In the genomic region with DNA sequence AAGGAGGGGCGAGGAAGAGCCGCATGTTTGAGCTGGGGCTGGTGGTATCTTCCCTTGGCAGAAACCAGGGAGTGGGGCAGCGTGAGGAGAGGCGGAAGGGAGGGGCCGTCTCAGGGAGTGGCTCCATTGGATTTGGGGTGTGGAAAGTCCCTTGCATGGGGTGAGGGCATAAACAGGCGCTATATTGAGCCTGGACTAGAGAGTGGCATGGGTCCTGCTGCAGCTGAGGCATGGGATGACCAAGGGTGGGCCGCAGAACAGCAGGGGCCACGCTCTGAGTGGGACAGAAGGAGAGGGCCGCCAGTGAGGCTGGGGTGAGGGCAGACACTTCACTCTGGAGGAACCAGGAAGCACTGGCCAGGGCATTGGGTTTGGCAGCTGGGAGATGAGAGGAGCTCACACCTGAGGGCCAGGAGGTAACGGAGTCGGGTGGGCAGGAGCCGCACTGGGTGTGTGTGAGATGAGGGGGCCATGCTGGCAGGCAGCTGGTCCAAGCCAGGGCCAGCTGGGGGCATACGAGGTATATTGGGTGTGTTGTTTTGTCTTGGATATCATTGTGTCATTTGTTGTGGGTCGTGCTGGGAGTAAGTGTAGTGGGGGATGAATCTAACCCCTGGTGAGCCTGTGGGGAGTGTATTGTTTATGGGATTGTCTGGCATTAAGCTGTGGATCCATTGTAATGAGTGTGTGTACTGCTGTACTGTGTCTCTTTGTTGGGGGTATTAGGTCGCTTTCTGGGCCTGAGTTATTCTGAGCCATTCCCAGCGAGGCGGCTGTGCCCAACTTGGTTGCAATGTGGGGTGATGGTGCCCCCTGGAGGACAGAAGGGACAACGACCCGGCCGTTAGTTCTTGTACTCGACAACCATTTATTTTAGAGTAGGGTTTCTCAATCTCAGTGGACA, we compare ENCODE assay signal across 7 cellular contexts. TPM values are rescaled to one million over a fixed set of nuclear protein-coding genes. Genes with fewer than 3 reads are reported as not detected.
DNase-seq lines count a peak whose midpoint lies in the region; TF ChIP-seq lines count a peak whose summit lies in the region.
"Not testable (repeated sequence)": the region's sequence is repeated elsewhere in the genome, so short reads cannot be mapped to it uniquely, and the experiment has no call there.

No MANE protein-coding gene starts in this region.

- H3K4me3 ChIP-seq in SJSA1; effector memory CD4-positive, alpha-beta T cell (ENCODE audit: insufficient read depth, low read depth, low read length, poor library complexity, severe bottlenecking); liver (ENCODE audit: low read depth in 1 of 3, low read length in 3 of 3): not testable (repeated sequence)

- peaks cover 37% of the 10 kb centered on the region for H3K36me3 ChIP-seq in SJSA1
- H3K36me3 ChIP-seq in effector memory CD4-positive, alpha-beta T cell (ENCODE audit: control insufficient read depth, insufficient read depth, low read length); liver (ENCODE audit: control insufficient read depth in 4 of 4, insufficient read depth in 3 of 4, low read depth in 1 of 4, low read length in 3 of 4): not testable (repeated sequence)

- not testable (repeated sequence) for H3K9ac ChIP-seq in liver (ENCODE audit: low read depth in 1 of 2, low read length in 2 of 2)

- H3K27ac ChIP-seq in SJSA1; effector memory CD4-positive, alpha-beta T cell (ENCODE audit: insufficient read depth, low read length, poor library complexity, severe bottlenecking); liver (ENCODE audit: low read depth in 1 of 2, low read length in 2 of 2): not testable (repeated sequence)

- not testable (repeated sequence) for H3K9me3 ChIP-seq in SJSA1 (replicated peaks); effector memory CD4-positive, alpha-beta T cell (ENCODE audit: control insufficient read depth, low read length); liver (ENCODE audit: control insufficient read depth in 4 of 4, low read length in 3 of 4)

- H3K27me3 ChIP-seq in SJSA1 (replicated peaks); effector memory CD4-positive, alpha-beta T cell (replicated peaks; ENCODE audit: control insufficient read depth, insufficient read depth, low read length, poor library complexity, severe bottlenecking); liver (ENCODE audit: control insufficient read depth in 4 of 4, insufficient read depth in 4 of 4, low read length in 3 of 4): not testable (repeated sequence)

- WGBS in liver: 58% methylated on average over 21 of the region's 21 CpGs

- TF ChIP-seq CTCF in GM10266 (IDR thresholded peaks at IDR 0.05; ENCODE audit: control insufficient read depth, insufficient read depth, low read depth, missing control alignments) (peak; percentile 66), liver (IDR thresholded peaks at IDR 0.05; ENCODE audit: low read depth, low read length, missing input control) (peak; percentile 81)

- TF ChIP-seq RAD21 in liver (IDR thresholded peaks at IDR 0.05): peak; percentile 84 to 87

- H3K4me1 ChIP-seq in SJSA1 (replicated peaks); effector memory CD4-positive, alpha-beta T cell (ENCODE audit: control insufficient read depth, insufficient read depth, low read length, poor library complexity, severe bottlenecking); liver (ENCODE audit: control insufficient read depth in 4 of 4, insufficient read depth in 4 of 4, low read length in 3 of 4): not testable (repeated sequence)

- peak; percentile 52 for DNase-seq in GM10266 (ENCODE audit: extremely low spot score)
- peak; percentile 65 to 82 (median 66) for DNase-seq in NCI-H1417 (lab: John Stamatoyannopoulos, UW)
- peak; percentile 67 to 78 for DNase-seq in SJSA1 (ENCODE audit: low read depth in 1 of 2, low spot score in 2 of 2)
- peak; percentile 80 to 82 for DNase-seq in activated T-cell treated with anti-CD3 and anti-CD28 coated beads, Interleukin-2, amount 50 U/mL, for 48 hours
- DNase-seq in effector memory CD4-positive, alpha-beta T cell: peak; percentile 15 to 35 (median 28)
- peak; percentile 77 for DNase-seq in stimulated activated CD4-positive, alpha-beta T cell treated with anti-CD3 and anti-CD28 coated beads, Interleukin-15, amount 100 ng/mL, for 24 hours

RNA-seq across cellular contexts. Expression of gene ARHGAP23, which starts 56.2 kb away (rescaled TPM):
- 24.9 and 56.4 TPM in 2 replicates for total RNA-seq in SJSA1 (2014; rRNA removed; shearing (Covaris generic))
- total RNA-seq in liver: 10 to 100 TPM in 1 of 2 donors, 1 to 10 TPM in 1; 6.4 to 31.8 TPM
- polyA plus RNA-seq in liver: 1 to 10 TPM in 1 of 2 donors, under 1 TPM in 1; 0.28 to 2.7 TPM

Comparison
In these comparisons a context has a peak if more than half of its experiments do, and no peak if none do; other contexts are left out.
1. DNase-seq: peak in every context shown above with its lines; median percentile 81 in activated T-cell treated with anti-CD3 and anti-CD28 coated beads, Interleukin-2, amount 50 U/mL, for 48 hours; 77 in stimulated activated CD4-positive, alpha-beta T cell treated with anti-CD3 and anti-CD28 coated beads, Interleukin-15, amount 100 ng/mL, for 24 hours; 72 in SJSA1; 66 in NCI-H1417; 52 in GM10266; 28 in effector memory CD4-positive, alpha-beta T cell.